Comparison of ENCODE assay signal across 1 cellular context in the genomic region with DNA sequence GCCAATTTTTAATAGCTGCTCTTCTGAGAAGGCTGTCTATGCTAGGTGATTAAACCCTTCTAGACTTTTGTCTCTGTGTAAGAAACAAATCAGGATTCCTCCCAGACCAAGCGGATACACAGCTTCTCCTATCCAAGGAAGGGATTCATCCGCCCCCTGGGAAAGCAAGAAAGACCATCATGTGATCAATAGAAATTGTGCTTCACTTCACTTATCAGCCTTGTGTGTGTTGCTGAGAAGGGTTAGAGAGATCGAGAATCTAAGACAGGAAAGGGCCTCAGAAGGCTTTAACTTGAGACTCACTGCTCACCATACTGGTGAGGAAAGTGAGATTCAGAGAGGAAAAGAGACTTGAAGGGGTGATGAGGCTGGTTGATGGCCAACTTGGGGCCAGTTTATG.
TF ChIP-seq lines count a peak whose summit lies in the region.

No MANE protein-coding gene starts in this region.

TF ChIP-seq in GM12878, 131 proteins besides CTCF, POLR2A, EP300 and RAD21:
- TF ChIP-seq TCF3 (IDR thresholded peaks at IDR 0.05; ENCODE audit: borderline replicate concordance, insufficient read depth, low read depth, low read length): no peak
- TF ChIP-seq JUNB (IDR thresholded peaks at IDR 0.05): no peak
- TF ChIP-seq JUND (IDR thresholded peaks at IDR 0.05; ENCODE audit: low read depth, low read length): no peak
- no peak for TF ChIP-seq PBX3 (IDR thresholded peaks at IDR 0.05; ENCODE audit: insufficient replicate concordance, low read depth, low read length)
- TF ChIP-seq CHD4 (IDR thresholded peaks at IDR 0.05): no peak
- TF ChIP-seq, protein P1, sequence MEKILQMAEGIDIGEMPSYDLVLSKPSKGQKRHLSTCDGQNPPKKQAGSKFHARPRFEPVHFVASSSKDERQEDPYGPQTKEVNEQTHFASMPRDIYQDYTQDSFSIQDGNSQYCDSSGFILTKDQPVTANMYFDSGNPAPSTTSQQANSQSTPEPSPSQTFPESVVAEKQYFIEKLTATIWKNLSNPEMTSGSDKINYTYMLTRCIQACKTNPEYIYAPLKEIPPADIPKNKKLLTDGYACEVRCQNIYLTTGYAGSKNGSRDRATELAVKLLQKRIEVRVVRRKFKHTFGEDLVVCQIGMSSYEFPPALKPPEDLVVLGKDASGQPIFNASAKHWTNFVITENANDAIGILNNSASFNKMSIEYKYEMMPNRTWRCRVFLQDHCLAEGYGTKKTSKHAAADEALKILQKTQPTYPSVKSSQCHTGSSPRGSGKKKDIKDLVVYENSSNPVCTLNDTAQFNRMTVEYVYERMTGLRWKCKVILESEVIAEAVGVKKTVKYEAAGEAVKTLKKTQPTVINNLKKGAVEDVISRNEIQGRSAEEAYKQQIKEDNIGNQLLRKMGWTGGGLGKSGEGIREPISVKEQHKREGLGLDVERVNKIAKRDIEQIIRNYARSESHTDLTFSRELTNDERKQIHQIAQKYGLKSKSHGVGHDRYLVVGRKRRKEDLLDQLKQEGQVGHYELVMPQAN (conservative IDR thresholded peaks at IDR 0.05): no peak
- TF ChIP-seq KLF5 (IDR thresholded peaks at IDR 0.05; ENCODE audit: partially characterized antibody): no peak
- no peak for TF ChIP-seq YBX1 (IDR thresholded peaks at IDR 0.05)
TF ChIP-seq in GM12878: peak in this region for 0.
